Comparison of ENCODE assay signal across 1 cellular context in the genomic region with DNA sequence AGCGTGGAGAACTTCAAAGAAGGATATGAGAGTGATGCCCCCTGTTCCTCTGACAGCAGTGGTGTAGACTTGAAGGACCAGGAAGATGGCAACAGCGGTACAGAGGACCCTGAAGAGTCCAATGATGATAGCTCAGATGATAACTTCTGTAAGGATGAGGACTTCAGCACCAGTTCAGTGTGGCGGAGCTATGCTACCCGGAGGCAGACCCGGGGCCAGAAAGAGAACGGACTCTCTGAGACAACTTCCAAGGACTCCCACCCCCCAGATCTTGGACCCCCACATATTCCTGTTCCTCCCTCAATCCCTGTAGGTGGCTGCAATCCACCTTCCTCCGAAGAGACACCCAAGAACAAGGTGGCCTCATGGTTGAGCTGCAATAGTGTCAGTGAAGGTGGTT.
TF ChIP-seq lines count a peak whose summit lies in the region.

No MANE protein-coding gene starts in this region.

TF ChIP-seq in HCT116, 20 proteins besides CTCF, POLR2A, EP300 and RAD21:
- TF ChIP-seq, protein P1, sequence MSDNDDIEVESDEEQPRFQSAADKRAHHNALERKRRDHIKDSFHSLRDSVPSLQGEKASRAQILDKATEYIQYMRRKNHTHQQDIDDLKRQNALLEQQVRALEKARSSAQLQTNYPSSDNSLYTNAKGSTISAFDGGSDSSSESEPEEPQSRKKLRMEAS (IDR thresholded peaks at IDR 0.05) = no peak
- TF ChIP-seq EZH2 (IDR thresholded peaks at IDR 0.05) (no peak), SIN3A (IDR thresholded peaks at IDR 0.05; ENCODE audit: low read depth) (no peak), SRF (IDR thresholded peaks at IDR 0.05; ENCODE audit: low read depth) (no peak), CBX3 (IDR thresholded peaks at IDR 0.05; ENCODE audit: low read depth) (no peak), TCF7L2 (IDR thresholded peaks at IDR 0.05; ENCODE audit: borderline replicate concordance, extremely low read depth, insufficient read depth, insufficient read length) (no peak), YY1 (IDR thresholded peaks at IDR 0.05; ENCODE audit: extremely low read depth, insufficient replicate concordance, low read depth, low read length) (no peak), ZNF274 (IDR thresholded peaks at IDR 0.05; ENCODE audit: low read depth, low read length) (no peak), POLR2AphosphoS5 (IDR thresholded peaks at IDR 0.05; ENCODE audit: low read depth, low read length) (no peak), EZH2phosphoT487 (IDR thresholded peaks at IDR 0.05; ENCODE audit: borderline replicate concordance) (no peak), FOSL1 (IDR thresholded peaks at IDR 0.05; ENCODE audit: low read depth) (no peak), SP1 (IDR thresholded peaks at IDR 0.05; ENCODE audit: low read depth) (no peak), JUND (IDR thresholded peaks at IDR 0.05) (no peak)
- TF ChIP-seq, protein P2, sequence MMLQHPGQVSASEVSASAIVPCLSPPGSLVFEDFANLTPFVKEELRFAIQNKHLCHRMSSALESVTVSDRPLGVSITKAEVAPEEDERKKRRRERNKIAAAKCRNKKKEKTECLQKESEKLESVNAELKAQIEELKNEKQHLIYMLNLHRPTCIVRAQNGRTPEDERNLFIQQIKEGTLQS (IDR thresholded peaks at IDR 0.05) = no peak
- TF ChIP-seq, protein P3, sequence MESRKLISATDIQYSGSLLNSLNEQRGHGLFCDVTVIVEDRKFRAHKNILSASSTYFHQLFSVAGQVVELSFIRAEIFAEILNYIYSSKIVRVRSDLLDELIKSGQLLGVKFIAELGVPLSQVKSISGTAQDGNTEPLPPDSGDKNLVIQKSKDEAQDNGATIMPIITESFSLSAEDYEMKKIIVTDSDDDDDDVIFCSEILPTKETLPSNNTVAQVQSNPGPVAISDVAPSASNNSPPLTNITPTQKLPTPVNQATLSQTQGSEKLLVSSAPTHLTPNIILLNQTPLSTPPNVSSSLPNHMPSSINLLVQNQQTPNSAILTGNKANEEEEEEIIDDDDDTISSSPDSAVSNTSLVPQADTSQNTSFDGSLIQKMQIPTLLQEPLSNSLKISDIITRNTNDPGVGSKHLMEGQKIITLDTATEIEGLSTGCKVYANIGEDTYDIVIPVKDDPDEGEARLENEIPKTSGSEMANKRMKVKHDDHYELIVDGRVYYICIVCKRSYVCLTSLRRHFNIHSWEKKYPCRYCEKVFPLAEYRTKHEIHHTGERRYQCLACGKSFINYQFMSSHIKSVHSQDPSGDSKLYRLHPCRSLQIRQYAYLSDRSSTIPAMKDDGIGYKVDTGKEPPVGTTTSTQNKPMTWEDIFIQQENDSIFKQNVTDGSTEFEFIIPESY (IDR thresholded peaks at IDR 0.05; ENCODE audit: extremely low read depth, insufficient replicate concordance, low read length) = no peak
- TF ChIP-seq, protein P4, sequence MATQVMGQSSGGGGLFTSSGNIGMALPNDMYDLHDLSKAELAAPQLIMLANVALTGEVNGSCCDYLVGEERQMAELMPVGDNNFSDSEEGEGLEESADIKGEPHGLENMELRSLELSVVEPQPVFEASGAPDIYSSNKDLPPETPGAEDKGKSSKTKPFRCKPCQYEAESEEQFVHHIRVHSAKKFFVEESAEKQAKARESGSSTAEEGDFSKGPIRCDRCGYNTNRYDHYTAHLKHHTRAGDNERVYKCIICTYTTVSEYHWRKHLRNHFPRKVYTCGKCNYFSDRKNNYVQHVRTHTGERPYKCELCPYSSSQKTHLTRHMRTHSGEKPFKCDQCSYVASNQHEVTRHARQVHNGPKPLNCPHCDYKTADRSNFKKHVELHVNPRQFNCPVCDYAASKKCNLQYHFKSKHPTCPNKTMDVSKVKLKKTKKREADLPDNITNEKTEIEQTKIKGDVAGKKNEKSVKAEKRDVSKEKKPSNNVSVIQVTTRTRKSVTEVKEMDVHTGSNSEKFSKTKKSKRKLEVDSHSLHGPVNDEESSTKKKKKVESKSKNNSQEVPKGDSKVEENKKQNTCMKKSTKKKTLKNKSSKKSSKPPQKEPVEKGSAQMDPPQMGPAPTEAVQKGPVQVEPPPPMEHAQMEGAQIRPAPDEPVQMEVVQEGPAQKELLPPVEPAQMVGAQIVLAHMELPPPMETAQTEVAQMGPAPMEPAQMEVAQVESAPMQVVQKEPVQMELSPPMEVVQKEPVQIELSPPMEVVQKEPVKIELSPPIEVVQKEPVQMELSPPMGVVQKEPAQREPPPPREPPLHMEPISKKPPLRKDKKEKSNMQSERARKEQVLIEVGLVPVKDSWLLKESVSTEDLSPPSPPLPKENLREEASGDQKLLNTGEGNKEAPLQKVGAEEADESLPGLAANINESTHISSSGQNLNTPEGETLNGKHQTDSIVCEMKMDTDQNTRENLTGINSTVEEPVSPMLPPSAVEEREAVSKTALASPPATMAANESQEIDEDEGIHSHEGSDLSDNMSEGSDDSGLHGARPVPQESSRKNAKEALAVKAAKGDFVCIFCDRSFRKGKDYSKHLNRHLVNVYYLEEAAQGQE (IDR thresholded peaks at IDR 0.05; ENCODE audit: low read depth) = no peak
